ENCODE assay signal across 8 cellular contexts in genomic region chr19:3692141-3693029, GRCh38. TPM values are rescaled to one million over a fixed set of nuclear protein-coding genes. Genes with fewer than 3 reads are reported as not detected.
DNase-seq lines count a peak whose midpoint lies in the region; ATAC-seq, FAIRE-seq and TF ChIP-seq lines count a peak whose summit lies in the region.

No MANE protein-coding gene starts in this region.

- no peaks in the 10 kb centered on the region for H3K36me3 ChIP-seq in pancreas

- H3K27me3 ChIP-seq in pancreas, result no peaks in the 10 kb centered on the region

- no peak overlapping the region for H3K4me3 ChIP-seq in pancreas

- H3K4me1 ChIP-seq in pancreas, result no peaks in the 10 kb centered on the region

- DNase-seq in GM10266 (ENCODE audit: extremely low spot score) (no peak), pancreas (peak in 1 of 6 donors; percentile 67), mucosa of gallbladder (ENCODE audit: low spot score) (no peak), SIG-M5 (lab: John Stamatoyannopoulos, UW) (no peak), NCI-H345 treated with DMSO at 0.1 percent for 48 hours (lab: John Stamatoyannopoulos, UW; ENCODE audit: unreplicated experiment) (no peak)
- peak; percentile 52 for DNase-seq in effector CD4-positive, alpha-beta T cell

- no peak overlapping the region for H3K27ac ChIP-seq in pancreas

- TF ChIP-seq CTCF in GM10266 (IDR thresholded peaks at IDR 0.05; ENCODE audit: control insufficient read depth, insufficient read depth, low read depth, missing control alignments) (peak; percentile 48), pancreas (IDR thresholded peaks at IDR 0.05) (peak in 3 of 4 donors; percentile 14 to 44 (median 19))

- intact Hi-C loops in pancreas (cut with DNase I), result no loop called here

- H3K9me3 ChIP-seq in pancreas, result no peaks in the 10 kb centered on the region

- peak; percentile 27 to 44 for ATAC-seq in activated CD4-positive, CD25-positive, alpha-beta regulatory T cell treated with anti-CD3 and anti-CD28 coated beads, Interleukin-2, amount 50 U/mL, for 24 hours
- ATAC-seq in pancreas (peak in 3 of 4 donors; percentile 16 to 51 (median 34)), HG02588 (IDR thresholded peaks at IDR 0.05; ENCODE audit: unreplicated experiment) (no peak)

- FAIRE-seq in pancreas (lab: Jason Lieb, UNC), result no peak

- WGBS in pancreas, 2 donors, result 92 to 94% methylated on average over 23 to 25 of the region's 25 CpGs

RNA-seq across cellular contexts. Expression of gene PIP5K1C, which starts 7.9 kb away (rescaled TPM):
- total RNA-seq in pancreas (10 to 100 TPM; 12.9 to 21.4 (median 14.9) TPM), mucosa of gallbladder (72.9 TPM)
- 10 to 100 TPM; 14.1 to 24.8 TPM for polyA plus RNA-seq in pancreas

RNA-seq across cellular contexts. Expression of gene TJP3, which starts 15.8 kb away (rescaled TPM):
- total RNA-seq in pancreas (10 to 100 TPM in 5 of 6 donors, 1 to 10 TPM in 1; 9.2 to 23.7 (median 15.1) TPM), mucosa of gallbladder (141 TPM)
- polyA plus RNA-seq in pancreas, result 10 to 100 TPM; 26.2 to 36.0 TPM
